Comparison of ENCODE assay signal across 12 cellular contexts in the genomic region with DNA sequence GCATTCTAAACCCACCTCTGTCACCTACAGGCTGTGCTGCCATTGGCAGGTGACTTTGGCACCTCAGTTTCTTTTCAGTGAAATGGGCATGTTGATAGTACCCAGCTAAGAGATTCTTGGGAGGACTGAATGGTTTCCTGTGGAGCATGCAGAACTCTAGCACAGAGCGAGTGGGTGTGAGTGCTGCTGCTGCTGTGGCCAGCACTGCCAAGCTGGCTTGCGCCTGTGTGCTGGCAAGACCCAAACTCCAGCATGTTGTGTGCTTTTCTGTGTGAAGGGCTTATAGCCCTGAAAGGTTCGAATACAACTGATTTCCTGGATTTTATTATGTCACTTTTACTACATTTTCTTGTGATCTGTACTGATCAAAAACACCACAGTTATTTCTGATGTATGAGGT.
A peak's percentile ranks its signal among the peaks of the same experiment; 100 is the strongest.
DNase-seq lines count a peak whose midpoint lies in the region; ATAC-seq and TF ChIP-seq lines count a peak whose summit lies in the region.
"Had no signal": no experiment of that assay in that cellular context is flagged by ENCODE, and none has a peak within 500 bp of the region (broad histone marks: within the 10 kb centered on the region; RNA-seq: fewer than 3 reads in every experiment).

No MANE protein-coding gene starts in this region.

- DNase-seq in dorsolateral prefrontal cortex = peak in 7 of 10 donors; percentile 37 to 61 (median 55)
- peak; percentile 50 for DNase-seq in medulla oblongata (ENCODE audit: extremely low spot score)
- DNase-seq in posterior cingulate gyrus = peak in 9 of 10 donors; percentile 21 to 93 (median 56)
- no peak for DNase-seq in uterus
- no peak for DNase-seq in AG08396 (ENCODE audit: low spot score)
- DNase-seq: Calu3, DMS 273 treated with DMSO at 0.1 percent for 48 hours, HCEC 1CT, HFFc6 had no signal

- H3K27me3 ChIP-seq in dorsolateral prefrontal cortex = no peaks in the 10 kb centered on the region
- H3K27me3 ChIP-seq in uterus = no peaks in the 10 kb centered on the region
- H3K27me3 ChIP-seq: BLaER1 had no signal

- no peak for TF ChIP-seq CTCF in dorsolateral prefrontal cortex (IDR thresholded peaks at IDR 0.05 in 54 of 56, conservative IDR thresholded peaks at IDR 0.05 in 2 of 56; ENCODE audit: low read depth in 1 of 56, partially characterized antibody in 56 of 56)
- TF ChIP-seq CTCF in uterus (IDR thresholded peaks at IDR 0.05) = no peak

- intact Hi-C loops in dorsolateral prefrontal cortex (cut with DNase I) (loop anchor here (5.0 kb wide), 2 partner anchors 43 to 128 kb away; no protein-coding TSS in a partner anchor), posterior cingulate gyrus (cut with DNase I) (no loop called here), uterus (cut with DNase I; ENCODE audit: low total_unique reads) (no loop called here)

- no peaks in the 10 kb centered on the region for H3K36me3 ChIP-seq in uterus

- peak overlapping the region in 21 of 59 donors; percentile 0 to 57 (median 20) for H3K27ac ChIP-seq in dorsolateral prefrontal cortex
- H3K27ac ChIP-seq in uterus = peak overlapping the region; percentile 55 to 64
- H3K27ac ChIP-seq: A549, BLaER1 had no signal

- no peak for TF ChIP-seq POLR2A in uterus (IDR thresholded peaks at IDR 0.05)

- H3K4me3 ChIP-seq in dorsolateral prefrontal cortex (no peak overlapping the region), uterus (no peak overlapping the region)
- H3K4me3 ChIP-seq: A549, BLaER1 had no signal

- no peak for ATAC-seq in HG02884 (IDR thresholded peaks at IDR 0.05; ENCODE audit: unreplicated experiment)
- ATAC-seq: A549 had no signal

- no peaks in the 10 kb centered on the region for H3K9me3 ChIP-seq in uterus
- H3K9me3 ChIP-seq: A549, BLaER1 had no signal

- peaks cover 0 to 5% of the 10 kb centered on the region in 2 donors for H3K4me1 ChIP-seq in uterus
- H3K4me1 ChIP-seq: A549, BLaER1 had no signal

Comparison
In these comparisons a context has a peak if more than half of its experiments do, and no peak if none do; other contexts are left out.
1. DNase-seq: peak in dorsolateral prefrontal cortex (7 of 10), medulla oblongata (single experiment) and posterior cingulate gyrus (9 of 10); none in uterus (0 of 2) and AG08396 (single experiment).
2. intact Hi-C loops: an anchor here in dorsolateral prefrontal cortex (5.0 kb wide); none called in posterior cingulate gyrus and uterus.